Comparison of ENCODE assay signal across 11 cellular contexts in genomic region chr3:73365756-73366397, GRCh38.
DNase-seq lines count a peak whose midpoint lies in the region; FAIRE-seq and TF ChIP-seq lines count a peak whose summit lies in the region.
"Had no signal": no experiment of that assay in that cellular context is flagged by ENCODE, and none has a peak within 500 bp of the region (broad histone marks: within the 10 kb centered on the region; RNA-seq: fewer than 3 reads in every experiment).

No MANE protein-coding gene starts in this region.

- H3K36me3 ChIP-seq in GM23248 (ENCODE audit: low read depth) (no peaks in the 10 kb centered on the region), kidney (ENCODE audit: control insufficient read depth in 1 of 2, insufficient read depth in 2 of 2, low read length in 2 of 2) (no peaks in the 10 kb centered on the region)
- H3K36me3 ChIP-seq: HAP-1 had no signal

- H3K9me3 Mint-ChIP-seq in mesothelial cell of epicardium (no peaks in the 10 kb centered on the region), chondrocyte (ENCODE audit: low read depth) (peaks cover 11% of the 10 kb centered on the region)

- no peak overlapping the region for H3K9ac ChIP-seq in GM23248
- no peak overlapping the region for H3K9ac ChIP-seq in kidney (ENCODE audit: low read length in 2 of 2)

- H3K4me2 ChIP-seq in GM23248 (ENCODE audit: unreplicated experiment), result peak overlapping the region; percentile 12

- no peak overlapping the region for H3K27ac ChIP-seq in GM23248
- no peak overlapping the region for H3K27ac ChIP-seq in kidney (ENCODE audit: low read depth in 2 of 2, low read length in 2 of 2)

- no peak overlapping the region for H3K27ac Mint-ChIP-seq in mesothelial cell of epicardium
- H3K27ac Mint-ChIP-seq in chondrocyte (ENCODE audit: unreplicated experiment), result no peak overlapping the region

- H2AFZ ChIP-seq in GM23248, result peak overlapping the region; percentile 73

- H3F3A ChIP-seq in GM23248 (ENCODE audit: insufficient read depth), result no peaks in the 10 kb centered on the region

- no peak for FAIRE-seq in kidney (lab: Jason Lieb, UNC)

- peak; percentile 92 for DNase-seq in GM23248
- peak; percentile 16 for DNase-seq in choroid plexus epithelial cell (ENCODE audit: low read depth)
- peak; percentile 79 for DNase-seq in kidney
- DNase-seq in stromal cell of bone marrow (ENCODE audit: low read depth), result peak; percentile 76
- no peak for DNase-seq in mesothelial cell of epicardium (ENCODE audit: low spot score in 2 of 2, unreplicated experiment in 2 of 2)
- DNase-seq in RKO (ENCODE audit: low spot score), result no peak
- no peak for DNase-seq in DMS53 (lab: John Stamatoyannopoulos, UW)
- no peak for DNase-seq in chondrocyte (ENCODE audit: low spot score)
- DNase-seq: kidney glomerular epithelial cell; stimulated activated naive CD4-positive, alpha-beta T cell treated with Interleukin-2 at 50 U/mL for 16 hours had no signal

- H3K4me1 ChIP-seq in GM23248 (ENCODE audit: insufficient read depth) (peaks cover 3% of the 10 kb centered on the region; the same call in 1 of the 2 replicates), kidney (ENCODE audit: control insufficient read depth in 1 of 2, insufficient read depth in 1 of 2, low read depth in 1 of 2, low read length in 2 of 2) (no peaks in the 10 kb centered on the region)
- H3K4me1 ChIP-seq: HAP-1 had no signal

- H3K9me2 ChIP-seq in GM23248 (ENCODE audit: insufficient read depth), result no peaks in the 10 kb centered on the region

- no peak overlapping the region for H3K4me3 Mint-ChIP-seq in mesothelial cell of epicardium
- H3K4me3 Mint-ChIP-seq in chondrocyte (ENCODE audit: unreplicated experiment), result no peak overlapping the region

- H3K9me3 ChIP-seq in GM23248 (ENCODE audit: low read depth) (no peaks in the 10 kb centered on the region), kidney (ENCODE audit: control insufficient read depth in 1 of 2, low read length in 2 of 2) (no peaks in the 10 kb centered on the region)
- H3K9me3 ChIP-seq: HAP-1 had no signal

- in situ Hi-C loops in GM23248 (cut with MboI), result no loop called here

- TF ChIP-seq CTCF in choroid plexus epithelial cell (conservative IDR thresholded peaks at IDR 0.05; ENCODE audit: low read depth, low read length) (no peak), kidney (IDR thresholded peaks at IDR 0.05; ENCODE audit: borderline replicate concordance, extremely low read depth, insufficient read depth) (no peak), mesothelial cell of epicardium (IDR thresholded peaks at IDR 0.05; ENCODE audit: unreplicated experiment) (no peak), chondrocyte (IDR thresholded peaks at IDR 0.05) (no peak)

- H3K36me3 Mint-ChIP-seq in mesothelial cell of epicardium (no peaks in the 10 kb centered on the region), chondrocyte (ENCODE audit: low read depth) (no peaks in the 10 kb centered on the region)

- peaks cover 10% of the 10 kb centered on the region for H3K4me1 Mint-ChIP-seq in mesothelial cell of epicardium
- H3K4me1 Mint-ChIP-seq in chondrocyte (ENCODE audit: low read depth), result no peaks in the 10 kb centered on the region

- H4K20me1 ChIP-seq in GM23248 (ENCODE audit: insufficient read depth), result no peaks in the 10 kb centered on the region

- H3K4me3 ChIP-seq in GM23248, result no peak overlapping the region
- H3K4me3 ChIP-seq in choroid plexus epithelial cell (ENCODE audit: low read depth, low read length), result no peak overlapping the region
- H3K4me3 ChIP-seq in kidney (ENCODE audit: low read length in 2 of 2), result no peak overlapping the region
- H3K4me3 ChIP-seq: HAP-1 had no signal

- H3K27me3 Mint-ChIP-seq in mesothelial cell of epicardium (ENCODE audit: low read depth) (peaks cover 3% of the 10 kb centered on the region), chondrocyte (ENCODE audit: low read depth) (no peaks in the 10 kb centered on the region)

- intact Hi-C loops in kidney (cut with DNase I), result no loop called here

- no peaks in the 10 kb centered on the region for H3K79me2 ChIP-seq in GM23248 (ENCODE audit: insufficient read depth)

- H3K27me3 ChIP-seq in GM23248 (replicated peaks; ENCODE audit: insufficient read depth), result no peaks in the 10 kb centered on the region

- 39 to 40% methylated on average over 12 of the region's 12 CpGs for WGBS in GM23248 (ENCODE audit: low coverage in 1 of 2, low lambda C conversion rate in 2 of 2, missing lambda C conversion rate in 2 of 2), 2 experiments

Comparison
In these comparisons a context has a peak if more than half of its experiments do, and no peak if none do; other contexts are left out.
1. DNase-seq: peak in GM23248 (single experiment), choroid plexus epithelial cell (single experiment), kidney (single experiment) and stromal cell of bone marrow (single experiment); none in mesothelial cell of epicardium (0 of 2), RKO (single experiment), DMS53 (single experiment) and chondrocyte (single experiment).